Comparison of ENCODE assay signal across 19 cellular contexts in the genomic region with DNA sequence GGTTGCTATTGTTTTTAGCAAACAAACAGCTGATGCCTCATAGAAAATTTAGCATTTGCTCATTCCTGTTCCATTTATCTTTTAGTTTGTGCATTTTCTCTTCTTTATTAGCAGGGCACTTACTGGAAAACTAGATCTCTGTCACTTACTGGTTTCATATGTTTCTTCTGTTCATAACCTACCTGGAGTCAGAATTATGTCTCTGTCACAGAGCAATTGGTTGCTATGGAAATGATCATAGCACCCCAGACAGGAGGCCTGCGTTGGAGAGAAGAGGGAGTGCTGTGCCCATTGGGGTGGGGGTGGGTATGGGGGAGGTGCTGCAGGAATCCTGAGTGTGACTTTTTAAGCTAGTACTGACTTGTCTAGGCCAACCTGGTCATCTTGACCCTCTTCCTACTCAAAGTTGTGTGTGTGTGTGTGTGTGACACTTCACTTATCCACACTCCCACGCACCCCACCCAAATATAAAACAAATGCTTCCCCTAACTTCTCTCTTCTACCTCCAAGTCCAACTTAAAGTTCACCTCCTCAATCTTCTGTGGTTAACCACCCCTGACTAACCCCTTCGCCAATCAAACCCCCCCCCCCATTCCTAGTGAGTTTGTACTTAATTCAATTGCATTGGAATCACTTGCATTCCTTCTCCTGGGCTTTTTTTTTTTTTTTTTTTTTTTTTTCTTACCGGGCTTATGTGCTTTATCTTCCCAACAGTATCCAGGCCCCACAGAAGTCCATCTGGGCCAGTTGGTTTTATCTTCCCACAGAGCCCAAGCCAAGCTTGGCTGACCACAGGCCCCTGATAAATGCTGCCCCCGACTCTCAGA.
DNase-seq lines count a peak whose midpoint lies in the region; ATAC-seq and TF ChIP-seq lines count a peak whose summit lies in the region.
"Had no signal": no experiment of that assay in that cellular context is flagged by ENCODE, and none has a peak within 500 bp of the region (broad histone marks: within the 10 kb centered on the region; RNA-seq: fewer than 3 reads in every experiment).

No MANE protein-coding gene starts in this region.

- H3K36me3 Mint-ChIP-seq in natural killer cell treated with Interleukin-12 subunit alpha and Interleukin-12 subunit beta and Interleukin-15 and Interleukin-18, amount 100 ng/mL, for 72 hours: no peaks in the 10 kb centered on the region
- H3K36me3 Mint-ChIP-seq in natural killer cell: no peaks in the 10 kb centered on the region
- peaks cover 4% of the 10 kb centered on the region for H3K36me3 Mint-ChIP-seq in effector memory CD8-positive, alpha-beta T cell (ENCODE audit: insufficient read depth)
- H3K36me3 Mint-ChIP-seq: CD8-positive, alpha-beta T cell; type B pancreatic cell had no signal

- TF ChIP-seq CTCF in natural killer cell (IDR thresholded peaks at IDR 0.05): no peak
- TF ChIP-seq CTCF in ovary (IDR thresholded peaks at IDR 0.05): no peak

- no peaks in the 10 kb centered on the region for H3K27me3 Mint-ChIP-seq in natural killer cell treated with Interleukin-12 subunit alpha and Interleukin-12 subunit beta and Interleukin-15 and Interleukin-18, amount 100 ng/mL, for 72 hours
- no peaks in the 10 kb centered on the region for H3K27me3 Mint-ChIP-seq in natural killer cell (ENCODE audit: low read depth in 2 of 2)
- no peaks in the 10 kb centered on the region for H3K27me3 Mint-ChIP-seq in effector memory CD8-positive, alpha-beta T cell
- H3K27me3 Mint-ChIP-seq: type B pancreatic cell had no signal

- H3K4me3 Mint-ChIP-seq in natural killer cell treated with Interleukin-12 subunit alpha and Interleukin-12 subunit beta and Interleukin-15 and Interleukin-18, amount 100 ng/mL, for 72 hours: no peak overlapping the region
- H3K4me3 Mint-ChIP-seq in natural killer cell: no peak overlapping the region
- no peak overlapping the region for H3K4me3 Mint-ChIP-seq in effector memory CD8-positive, alpha-beta T cell
- H3K4me3 Mint-ChIP-seq: CD8-positive, alpha-beta T cell; type B pancreatic cell had no signal

- no peak for ATAC-seq in natural killer cell treated with Interleukin-12 subunit alpha and Interleukin-12 subunit beta and Interleukin-15 and Interleukin-18, amount 100 ng/mL, for 72 hours
- ATAC-seq in natural killer cell (no peak), SK-N-SH treated with all-trans-retinoic acid at 6 μM for 48 hours (peak; percentile 16)
- ATAC-seq in effector memory CD8-positive, alpha-beta T cell (replicated peaks): no peak
- ATAC-seq: CD8-positive, alpha-beta T cell had no signal

- no peaks in the 10 kb centered on the region for H3K4me1 ChIP-seq in ovary (ENCODE audit: insufficient read depth)

- 40 to 57% (median 50%) methylated on average over 5 of the region's 5 CpGs for WGBS in ovary, 3 donors

- H3K27ac Mint-ChIP-seq in natural killer cell treated with Interleukin-12 subunit alpha and Interleukin-12 subunit beta and Interleukin-15 and Interleukin-18, amount 100 ng/mL, for 72 hours: peak overlapping the region; percentile 24 to 74
- H3K27ac Mint-ChIP-seq in natural killer cell: peak overlapping the region in 1 of 2 donors; percentile 63
- peak overlapping the region; percentile 13 to 35 for H3K27ac Mint-ChIP-seq in effector memory CD8-positive, alpha-beta T cell
- H3K27ac Mint-ChIP-seq: CD8-positive, alpha-beta T cell; type B pancreatic cell had no signal

- peaks cover 20 to 30% of the 10 kb centered on the region in 2 donors for H3K4me1 Mint-ChIP-seq in natural killer cell treated with Interleukin-12 subunit alpha and Interleukin-12 subunit beta and Interleukin-15 and Interleukin-18, amount 100 ng/mL, for 72 hours (ENCODE audit: low read depth in 2 of 2)
- H3K4me1 Mint-ChIP-seq in natural killer cell: peaks cover 9 to 29% of the 10 kb centered on the region in 2 donors
- H3K4me1 Mint-ChIP-seq in effector memory CD8-positive, alpha-beta T cell (ENCODE audit: low read depth in 2 of 2): peaks cover 6 to 8% of the 10 kb centered on the region in 2 donors

- intact Hi-C loops in natural killer cell (cut with micrococcal nuclease) (no loop called here), ovary (cut with DNase I) (loop anchor here in 1 of 4 donors (5.0 kb wide), 1 partner anchor 345 kb away; no protein-coding TSS in a partner anchor)

- H3K27me3 ChIP-seq in ovary: no peaks in the 10 kb centered on the region
- H3K27me3 ChIP-seq: esophagus muscularis mucosa, stomach had no signal

- TF ChIP-seq EP300 in ovary (IDR thresholded peaks at IDR 0.05): no peak

- H3K36me3 ChIP-seq in ovary: no peaks in the 10 kb centered on the region
- H3K36me3 ChIP-seq: esophagus muscularis mucosa, stomach had no signal

- TF ChIP-seq POLR2A in ovary (IDR thresholded peaks at IDR 0.05): no peak

- no peak overlapping the region for H3K4me3 ChIP-seq in ovary
- H3K4me3 ChIP-seq: esophagus muscularis mucosa, stomach had no signal

- no peak for DNase-seq in natural killer cell treated with Interleukin-12 subunit alpha and Interleukin-12 subunit beta and Interleukin-15 and Interleukin-18, amount 100 ng/mL, for 72 hours (ENCODE audit: low spot score)
- DNase-seq in natural killer cell (no peak), GF-D8 (lab: John Stamatoyannopoulos, UW) (no peak), ovary (no peak), NCI-H1105 (lab: John Stamatoyannopoulos, UW) (no peak)
- no peak for DNase-seq in effector memory CD8-positive, alpha-beta T cell
- no peak for DNase-seq in activated CD8-positive, alpha-beta memory T cell treated with anti-CD3 and anti-CD28 coated beads, Interleukin-2, amount 50 U/mL, for 48 hours
- DNase-seq: ACHN; activated CD4-positive, alpha-beta T cell treated with anti-CD3 and anti-CD28 coated beads for 48 hours; activated naive CD4-positive, alpha-beta T cell treated with anti-CD3 and anti-CD28 coated beads, Interleukin-2, amount 50 U/mL, for 16 hours; CD8-positive, alpha-beta T cell; DMS79 treated with DMSO at 0.1 percent for 48 hours; NCI-H1930; NCI-H510A; stimulated activated CD4-positive, alpha-beta T cell treated with anti-CD3 and anti-CD28 coated beads, Interleukin-1b, Interleukin-23, amount 100 ng/mL, for 48 hours; stomach had no signal

- H3K27ac ChIP-seq in ovary: no peak overlapping the region
- H3K27ac ChIP-seq: esophagus muscularis mucosa, stomach had no signal

- H3K9me3 Mint-ChIP-seq in natural killer cell treated with Interleukin-12 subunit alpha and Interleukin-12 subunit beta and Interleukin-15 and Interleukin-18, amount 100 ng/mL, for 72 hours: no peaks in the 10 kb centered on the region
- H3K9me3 Mint-ChIP-seq in natural killer cell: no peaks in the 10 kb centered on the region
- H3K9me3 Mint-ChIP-seq in effector memory CD8-positive, alpha-beta T cell: no peaks in the 10 kb centered on the region
- H3K9me3 Mint-ChIP-seq: CD8-positive, alpha-beta T cell; type B pancreatic cell had no signal

- H3K9me3 ChIP-seq in ovary: no peaks in the 10 kb centered on the region
- H3K9me3 ChIP-seq: esophagus muscularis mucosa, stomach had no signal

TF ChIP-seq in SK-N-SH treated with all-trans-retinoic acid at 6 μM for 48 hours, 23 proteins besides CTCF, POLR2A, EP300 and RAD21:
- TF ChIP-seq POU6F1 (CRISPR knock-in tag; IDR thresholded peaks at IDR 0.05; ENCODE audit: borderline replicate concordance, low read depth) (no peak), PATZ1 (CRISPR knock-in tag; IDR thresholded peaks at IDR 0.05; ENCODE audit: borderline replicate concordance) (peak; percentile 76; the same call in 1 of the 2 replicates), ZNF565 (CRISPR knock-in tag; conservative IDR thresholded peaks at IDR 0.05; ENCODE audit: low read depth) (no peak)
- TF ChIP-seq, protein P1, sequence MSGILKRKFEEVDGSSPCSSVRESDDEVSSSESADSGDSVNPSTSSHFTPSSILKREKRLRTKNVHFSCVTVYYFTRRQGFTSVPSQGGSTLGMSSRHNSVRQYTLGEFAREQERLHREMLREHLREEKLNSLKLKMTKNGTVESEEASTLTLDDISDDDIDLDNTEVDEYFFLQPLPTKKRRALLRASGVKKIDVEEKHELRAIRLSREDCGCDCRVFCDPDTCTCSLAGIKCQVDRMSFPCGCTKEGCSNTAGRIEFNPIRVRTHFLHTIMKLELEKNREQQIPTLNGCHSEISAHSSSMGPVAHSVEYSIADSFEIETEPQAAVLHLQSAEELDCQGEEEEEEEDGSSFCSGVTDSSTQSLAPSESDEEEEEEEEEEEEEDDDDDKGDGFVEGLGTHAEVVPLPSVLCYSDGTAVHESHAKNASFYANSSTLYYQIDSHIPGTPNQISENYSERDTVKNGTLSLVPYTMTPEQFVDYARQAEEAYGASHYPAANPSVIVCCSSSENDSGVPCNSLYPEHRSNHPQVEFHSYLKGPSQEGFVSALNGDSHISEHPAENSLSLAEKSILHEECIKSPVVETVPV (CRISPR knock-in tag; IDR thresholded peaks at IDR 0.05): no peak
